ENCODE assay signal across 8 cellular contexts in genomic region chr16:68284847-68285246, GRCh38.
DNase-seq lines count a peak whose midpoint lies in the region; ATAC-seq and FAIRE-seq lines count a peak whose summit lies in the region.

No MANE protein-coding gene starts in this region.

- peaks cover 6% of the 10 kb centered on the region; the same call in 1 of the 2 replicates for H4K20me1 ChIP-seq in BLaER1

- peak overlapping the region; percentile 94 for H3K4me2 ChIP-seq in BLaER1

- H3K27me3 ChIP-seq in BLaER1, result no peaks in the 10 kb centered on the region

- peak overlapping the region; percentile 63 for H3K9ac ChIP-seq in BLaER1

- no peaks in the 10 kb centered on the region for H3K9me3 ChIP-seq in BLaER1

- peak overlapping the region; percentile 51 for H3K4me3 ChIP-seq in BLaER1

- DNase-seq in GM19239 (ENCODE audit: insufficient read length, low spot score) (no peak), caudate nucleus (lab: John Stamatoyannopoulos, UW) (no peak), NCI-H146 (lab: John Stamatoyannopoulos, UW) (no peak), NCI-H2029 (lab: John Stamatoyannopoulos, UW) (no peak), COR-L47 (lab: John Stamatoyannopoulos, UW) (no peak), SW480 (ENCODE audit: low spot score) (no peak)

- H3K27ac ChIP-seq in BLaER1 (peak overlapping the region; percentile 85), caudate nucleus (ENCODE audit: low read depth, low read length) (peak overlapping the region; percentile 28)

- peaks cover 35% of the 10 kb centered on the region for H3K36me3 ChIP-seq in BLaER1

- ATAC-seq in HG03521 (IDR thresholded peaks at IDR 0.05; ENCODE audit: unreplicated experiment), result peak; percentile 51

- FAIRE-seq in GM19239 (lab: Jason Lieb, UNC), result peak; percentile 94

- H3K4me1 ChIP-seq in BLaER1, result peaks cover 100% of the 10 kb centered on the region
